ENCODE assay signal across 38 cellular contexts in genomic region chr18:7325126-7325430, GRCh38.
DNase-seq lines count a peak whose midpoint lies in the region; ATAC-seq and TF ChIP-seq lines count a peak whose summit lies in the region.
"Had no signal": no experiment of that assay in that cellular context is flagged by ENCODE, and none has a peak within 500 bp of the region (broad histone marks: within the 10 kb centered on the region; RNA-seq: fewer than 3 reads in every experiment).

No MANE protein-coding gene starts in this region.

- no peak for TF ChIP-seq EP300 in upper lobe of left lung (IDR thresholded peaks at IDR 0.05)

- ATAC-seq in heart left ventricle = peak in 2 of 4 donors; percentile 26 to 38
- ATAC-seq in Right ventricle myocardium superior (ENCODE audit: poor library complexity) = no peak
- ATAC-seq in upper lobe of left lung (ENCODE audit: low FRiP score in 2 of 2) = no peak
- ATAC-seq in GM21825 (IDR thresholded peaks at IDR 0.05; ENCODE audit: unreplicated experiment) = no peak
- no peak for ATAC-seq in mucosa of descending colon
- ATAC-seq: esophagus mucosa, HepG2 had no signal

- intact Hi-C loops in heart left ventricle (cut with DNase I) (loop anchor here in 2 of 10 donors (2.0 kb wide), 1 partner anchor 42 kb away; no protein-coding TSS in a partner anchor), Right ventricle myocardium superior (cut with DNase I) (no loop called here), mucosa of descending colon (cut with DNase I, micrococcal nuclease) (no loop called here)

- no peaks in the 10 kb centered on the region for H3K36me3 ChIP-seq in heart left ventricle
- H3K36me3 ChIP-seq in upper lobe of left lung = no peaks in the 10 kb centered on the region
- no peaks in the 10 kb centered on the region for H3K36me3 ChIP-seq in mucosa of descending colon (ENCODE audit: low read depth)
- H3K36me3 ChIP-seq: cardiac muscle cell, colonic mucosa, ovary, Peyer's patch, suprapubic skin, uterus had no signal

- TF ChIP-seq POLR2A in heart left ventricle (IDR thresholded peaks at IDR 0.05) = no peak
- TF ChIP-seq POLR2A in upper lobe of left lung (IDR thresholded peaks at IDR 0.05) = no peak

- H3K4me1 ChIP-seq in heart left ventricle = peaks cover 0 to 28% (median 8%) of the 10 kb centered on the region in 12 donors
- H3K4me1 ChIP-seq in upper lobe of left lung = peaks cover 0 to 9% (median 7%) of the 10 kb centered on the region in 4 donors
- H3K4me1 ChIP-seq in mucosa of descending colon (ENCODE audit: low read depth) = no peaks in the 10 kb centered on the region
- H3K4me1 ChIP-seq: colonic mucosa, Peyer's patch, suprapubic skin, uterus had no signal

- H3K27me3 ChIP-seq in heart left ventricle = no peaks in the 10 kb centered on the region
- no peaks in the 10 kb centered on the region for H3K27me3 ChIP-seq in upper lobe of left lung
- H3K27me3 ChIP-seq: cardiac muscle cell, colonic mucosa, ovary, Peyer's patch, suprapubic skin, uterus had no signal

- TF ChIP-seq CTCF in heart left ventricle (IDR thresholded peaks at IDR 0.05) (no peak), fibroblast of pulmonary artery (IDR thresholded peaks at IDR 0.05; ENCODE audit: low read length, missing control alignments) (no peak), upper lobe of left lung (IDR thresholded peaks at IDR 0.05) (no peak), mucosa of descending colon (IDR thresholded peaks at IDR 0.05) (no peak)

- H3K27ac ChIP-seq in heart left ventricle (peak overlapping the region in 9 of 12 donors; percentile 6 to 71 (median 57)), upper lobe of left lung (peak overlapping the region in 3 of 4 donors; percentile 25 to 65 (median 26))
- H3K27ac ChIP-seq: C4-2B, cardiac muscle cell, colonic mucosa, ovary, Peyer's patch, suprapubic skin, uterus had no signal

- DNase-seq in heart left ventricle (no peak), Right ventricle myocardium superior (no peak), T1000 (lab: John Stamatoyannopoulos, UW) (peak; percentile 27), fibroblast of pulmonary artery (ENCODE audit: low read depth) (peak; percentile 37), upper lobe of left lung (no peak), NCI-H1436 treated with DMSO at 0.1 percent for 48 hours (lab: John Stamatoyannopoulos, UW) (no peak), mucosa of descending colon (no peak)
- DNase-seq: 8988T; activated CD4-positive, alpha-beta T cell treated with anti-CD3 and anti-CD28 coated beads, Interleukin-2, amount 50 U/mL, for 1 hour; activated CD4-positive, CD25-positive, alpha-beta regulatory T cell; activated gamma-delta T cell; activated naive CD8-positive, alpha-beta T cell treated with anti-CD3 and anti-CD28 coated beads for 36 hours; activated T-cell treated with anti-CD3 and anti-CD28 coated beads, Interleukin-2, amount 50 U/mL, for 24 hours; aorta; colonic mucosa; COR-L47; DND-41; effector memory CD4-positive, alpha-beta T cell; foreskin fibroblast; H9; mesenchymal stem cell; NCI-H1417 treated with DMSO at 0.1 percent for 48 hours; NCI-H2081; NCI-H345; NCI-H748 treated with DMSO at 0.1 percent for 48 hours; ovary; Peyer's patch; retina; stimulated activated naive CD4-positive, alpha-beta T cell treated with Interleukin-2 at 50 U/mL for 16 hours; T-helper 1 cell; uterus had no signal

- no peak overlapping the region for H3K4me3 ChIP-seq in heart left ventricle
- H3K4me3 ChIP-seq in fibroblast of pulmonary artery (replicated peaks; ENCODE audit: low read depth, low read length) = no peak overlapping the region
- no peak overlapping the region for H3K4me3 ChIP-seq in upper lobe of left lung
- H3K4me3 ChIP-seq in mucosa of descending colon = no peak overlapping the region
- H3K4me3 ChIP-seq: cardiac muscle cell, colonic mucosa, ovary, Peyer's patch, skin epidermis, suprapubic skin, uterus had no signal

- 64 to 76% (median 69%) methylated on average over 5 of the region's 5 CpGs for WGBS in heart left ventricle, 4 donors
- WGBS in upper lobe of left lung, 2 donors = 79 to 82% methylated on average over 5 of the region's 5 CpGs

- H3K9me3 ChIP-seq in heart left ventricle = no peaks in the 10 kb centered on the region
- H3K9me3 ChIP-seq in upper lobe of left lung = no peaks in the 10 kb centered on the region
- H3K9me3 ChIP-seq in mucosa of descending colon = no peaks in the 10 kb centered on the region
- H3K9me3 ChIP-seq: colonic mucosa, ovary, Peyer's patch, suprapubic skin, uterus had no signal

Comparison
In these comparisons a context has a peak if more than half of its experiments do, and no peak if none do; other contexts are left out.
1. DNase-seq: peak in T1000 (single experiment) and fibroblast of pulmonary artery (single experiment); none in heart left ventricle (0 of 5), Right ventricle myocardium superior (single experiment), upper lobe of left lung (0 of 2), NCI-H1436 treated with DMSO at 0.1 percent for 48 hours (single experiment) and mucosa of descending colon (0 of 3).